ENCODE assay signal across 16 cellular contexts in the genomic region with DNA sequence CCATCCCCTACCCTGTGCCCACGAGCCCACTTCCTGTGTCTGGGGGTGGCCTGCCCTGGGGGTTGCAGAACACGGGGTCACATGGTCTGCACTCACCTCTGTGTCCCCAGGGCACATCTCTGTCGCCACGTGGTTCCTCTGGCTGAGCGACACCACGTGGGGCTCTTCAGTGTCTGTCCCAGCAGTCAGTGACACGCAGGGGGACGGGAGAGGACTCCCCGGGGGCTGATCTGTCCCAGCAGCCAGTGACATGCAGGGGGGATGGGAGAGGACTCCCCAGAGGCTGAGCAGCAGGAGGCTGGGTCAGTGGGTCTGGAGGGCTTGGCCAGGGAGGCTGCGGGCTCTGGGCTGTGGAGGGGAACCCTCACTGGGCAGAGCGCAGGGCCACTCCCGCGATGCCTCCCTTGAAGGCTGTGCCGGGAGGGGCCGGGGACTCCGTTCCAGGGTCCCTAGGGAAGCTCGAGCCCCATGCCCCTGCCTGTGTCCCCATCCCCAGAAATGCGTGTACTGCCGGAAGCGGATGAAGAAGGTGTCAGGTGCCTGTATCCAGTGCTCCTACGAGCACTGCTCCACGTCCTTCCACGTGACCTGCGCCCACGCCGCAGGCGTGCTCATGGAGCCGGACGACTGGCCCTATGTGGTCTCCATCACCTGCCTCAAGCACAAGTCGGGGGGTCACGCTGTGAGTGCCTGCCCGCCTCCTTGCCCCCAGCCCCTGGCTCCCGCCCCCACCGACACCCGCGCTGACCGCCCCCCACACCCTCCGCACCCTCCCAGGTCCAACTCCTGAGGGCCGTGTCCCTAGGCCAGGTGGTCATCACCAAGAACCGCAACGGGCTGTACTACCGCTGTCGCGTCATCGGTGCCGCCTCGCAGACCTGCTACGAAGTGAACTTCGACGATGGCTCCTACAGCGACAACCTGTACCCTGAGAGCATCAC.
DNase-seq lines count a peak whose midpoint lies in the region; ATAC-seq and TF ChIP-seq lines count a peak whose summit lies in the region.
"Had no signal": no experiment of that assay in that cellular context is flagged by ENCODE, and none has a peak within 500 bp of the region (broad histone marks: within the 10 kb centered on the region; RNA-seq: fewer than 3 reads in every experiment).

No MANE protein-coding gene starts in this region.

- peak overlapping the region; percentile 48 for H3K27ac Mint-ChIP-seq in activated CD4-positive, alpha-beta T cell treated with anti-CD3 and anti-CD28 coated beads, Interleukin-2, amount 10 ng/mL, durations not matched to agents 24 days and 14 days
- H3K27ac Mint-ChIP-seq in stimulated activated memory B cell treated with anti-CD40 and anti-IgM and Interleukin-4, amounts not matched to agents 10 μg/mL and 1 μg/mL and 100 μg/mL, for 72 hours: peak overlapping the region; percentile 59

- no peak for DNase-seq in activated CD4-positive, alpha-beta T cell treated with anti-CD3 and anti-CD28 coated beads, Interleukin-2, amount 10 ng/mL, durations not matched to agents 24 days and 14 days
- no peak for DNase-seq in activated CD4-positive, alpha-beta T cell treated with anti-CD3 and anti-CD28 coated beads, Interleukin-2, amount 50 U/mL, for 1 hour
- DNase-seq in RWPE2 (ENCODE audit: low spot score) (peak; percentile 45), left ventricle myocardium inferior (peak; percentile 18), NCI-H510A treated with DMSO at 0.1 percent for 48 hours (lab: John Stamatoyannopoulos, UW) (no peak)
- DNase-seq: Caco-2; cortex of kidney; NCI-H187 treated with DMSO at 0.1 percent for 48 hours; NCI-H524; stimulated activated CD4-positive, alpha-beta T cell treated with anti-CD3 and anti-CD28 coated beads, Interleukin-4, amount 100 ng/mL, for 1 hour; SW 1271 had no signal

- intact Hi-C loops in activated CD4-positive, alpha-beta T cell treated with anti-CD3 and anti-CD28 coated beads, Interleukin-2, amount 10 ng/mL, durations not matched to agents 24 days and 14 days (cut with micrococcal nuclease): no loop called here
- intact Hi-C loops in left ventricle myocardium inferior (cut with micrococcal nuclease): no loop called here

- H3K27me3 ChIP-seq in RWPE2 (ENCODE audit: insufficient read depth, poor library complexity, severe bottlenecking) (no peaks in the 10 kb centered on the region), left ventricle myocardium inferior (ENCODE audit: low read depth) (no peaks in the 10 kb centered on the region)

- H3K36me3 ChIP-seq in RWPE2 (ENCODE audit: low read depth): peaks cover 11% of the 10 kb centered on the region
- H3K36me3 ChIP-seq in left ventricle myocardium inferior: peaks cover 85% of the 10 kb centered on the region

- no peak overlapping the region for H3K4me3 Mint-ChIP-seq in activated CD4-positive, alpha-beta T cell treated with anti-CD3 and anti-CD28 coated beads, Interleukin-2, amount 10 ng/mL, durations not matched to agents 24 days and 14 days
- peak overlapping the region; percentile 46 for H3K4me3 Mint-ChIP-seq in stimulated activated memory B cell treated with anti-CD40 and anti-IgM and Interleukin-4, amounts not matched to agents 10 μg/mL and 1 μg/mL and 100 μg/mL, for 72 hours

- ATAC-seq in RWPE2 (ENCODE audit: low read depth) (no peak), HG02852 (IDR thresholded peaks at IDR 0.05; ENCODE audit: unreplicated experiment) (no peak), GM21515 (IDR thresholded peaks at IDR 0.05; ENCODE audit: unreplicated experiment) (no peak)
- ATAC-seq in stimulated activated memory B cell treated with anti-CD40 and anti-IgM and Interleukin-4, amounts not matched to agents 10 μg/mL and 1 μg/mL and 100 μg/mL, for 72 hours: peak; percentile 80
- ATAC-seq: naive thymus-derived CD4-positive, alpha-beta T cell; sciatic nerve had no signal

- H3K36me3 Mint-ChIP-seq in activated CD4-positive, alpha-beta T cell treated with anti-CD3 and anti-CD28 coated beads, Interleukin-2, amount 10 ng/mL, durations not matched to agents 24 days and 14 days (ENCODE audit: low read depth): peaks cover 25% of the 10 kb centered on the region
- peaks cover 65% of the 10 kb centered on the region for H3K36me3 Mint-ChIP-seq in stimulated activated memory B cell treated with anti-CD40 and anti-IgM and Interleukin-4, amounts not matched to agents 10 μg/mL and 1 μg/mL and 100 μg/mL, for 72 hours

- H3K4me3 ChIP-seq in RWPE2 (ENCODE audit: severe bottlenecking): no peak overlapping the region
- no peak overlapping the region for H3K4me3 ChIP-seq in left ventricle myocardium inferior

- H3K4me1 Mint-ChIP-seq in activated CD4-positive, alpha-beta T cell treated with anti-CD3 and anti-CD28 coated beads, Interleukin-2, amount 10 ng/mL, durations not matched to agents 24 days and 14 days: peaks cover 13% of the 10 kb centered on the region
- peaks cover 45% of the 10 kb centered on the region for H3K4me1 Mint-ChIP-seq in stimulated activated memory B cell treated with anti-CD40 and anti-IgM and Interleukin-4, amounts not matched to agents 10 μg/mL and 1 μg/mL and 100 μg/mL, for 72 hours

- no peak overlapping the region for H3K27ac ChIP-seq in RWPE2 (ENCODE audit: poor library complexity, severe bottlenecking)
- H3K27ac ChIP-seq in left ventricle myocardium inferior (replicated peaks): no peak overlapping the region

- H3K27me3 Mint-ChIP-seq in activated CD4-positive, alpha-beta T cell treated with anti-CD3 and anti-CD28 coated beads, Interleukin-2, amount 10 ng/mL, durations not matched to agents 24 days and 14 days: peaks cover 3% of the 10 kb centered on the region
- no peaks in the 10 kb centered on the region for H3K27me3 Mint-ChIP-seq in stimulated activated memory B cell treated with anti-CD40 and anti-IgM and Interleukin-4, amounts not matched to agents 10 μg/mL and 1 μg/mL and 100 μg/mL, for 72 hours

- peaks cover 4% of the 10 kb centered on the region for H3K9me3 Mint-ChIP-seq in activated CD4-positive, alpha-beta T cell treated with anti-CD3 and anti-CD28 coated beads, Interleukin-2, amount 10 ng/mL, durations not matched to agents 24 days and 14 days
- H3K9me3 Mint-ChIP-seq in stimulated activated memory B cell treated with anti-CD40 and anti-IgM and Interleukin-4, amounts not matched to agents 10 μg/mL and 1 μg/mL and 100 μg/mL, for 72 hours: no peaks in the 10 kb centered on the region

- H3K4me1 ChIP-seq in RWPE2 (ENCODE audit: insufficient read depth, poor library complexity, severe bottlenecking) (no peaks in the 10 kb centered on the region), left ventricle myocardium inferior (peaks cover 33% of the 10 kb centered on the region)
- H3K4me1 ChIP-seq: Caco-2 had no signal

- TF ChIP-seq CTCF in RWPE2 (IDR thresholded peaks at IDR 0.05; ENCODE audit: poor library complexity, severe bottlenecking) (no peak), left ventricle myocardium inferior (IDR thresholded peaks at IDR 0.05; ENCODE audit: borderline replicate concordance) (no peak)

- H3K9me3 ChIP-seq in RWPE2 (ENCODE audit: severe bottlenecking) (no peaks in the 10 kb centered on the region), left ventricle myocardium inferior (replicated peaks) (no peaks in the 10 kb centered on the region)
- H3K9me3 ChIP-seq: Caco-2 had no signal

Comparison
In these comparisons a context has a peak if more than half of its experiments do, and no peak if none do; other contexts are left out.
1. DNase-seq: peak in RWPE2 (single experiment) and left ventricle myocardium inferior (single experiment); none in activated CD4-positive, alpha-beta T cell treated with anti-CD3 and anti-CD28 coated beads, Interleukin-2, amount 10 ng/mL, durations not matched to agents 24 days and 14 days (single experiment), activated CD4-positive, alpha-beta T cell treated with anti-CD3 and anti-CD28 coated beads, Interleukin-2, amount 50 U/mL, for 1 hour (single experiment) and NCI-H510A treated with DMSO at 0.1 percent for 48 hours (single experiment).